Comparison of ENCODE assay signal across 15 cellular contexts in the genomic region with DNA sequence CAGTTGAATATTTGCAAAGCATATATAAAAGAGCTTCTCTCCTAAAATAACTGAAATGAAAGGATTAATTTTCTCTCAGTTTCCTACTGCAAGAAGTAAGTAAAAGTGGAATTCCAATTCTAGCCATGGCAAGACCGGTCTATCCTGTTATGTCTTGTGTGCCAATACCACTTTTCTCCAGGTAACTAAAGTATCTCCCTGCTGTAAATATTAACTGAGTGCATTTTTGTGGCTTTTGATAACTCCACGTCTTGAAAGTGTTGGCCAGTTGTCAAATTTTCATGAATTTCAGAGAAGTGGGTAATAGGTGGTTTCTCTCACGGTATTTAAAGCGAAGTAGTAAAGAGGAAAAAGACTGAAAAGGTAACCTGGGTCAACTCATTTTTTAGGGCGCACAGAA.
DNase-seq lines count a peak whose midpoint lies in the region; ATAC-seq and TF ChIP-seq lines count a peak whose summit lies in the region.
"Had no signal": no experiment of that assay in that cellular context is flagged by ENCODE, and none has a peak within 500 bp of the region (broad histone marks: within the 10 kb centered on the region; RNA-seq: fewer than 3 reads in every experiment).

No MANE protein-coding gene starts in this region.

- ATAC-seq in HG02623 (IDR thresholded peaks at IDR 0.05; ENCODE audit: unreplicated experiment), result no peak
- no peak for ATAC-seq in GM19397 (IDR thresholded peaks at IDR 0.05; ENCODE audit: unreplicated experiment)
- ATAC-seq in sciatic nerve, result no peak
- ATAC-seq: activated naive CD8-positive, alpha-beta T cell treated with anti-CD3 and anti-CD28 coated beads, Interleukin-2, amount 50 U/mL, for 24 hours; activated T-cell treated with anti-CD3 and anti-CD28 coated beads, Interleukin-2, amount 50 U/mL, for 72 hours; gastrocnemius medialis had no signal

- TF ChIP-seq CTCF in prostate gland (IDR thresholded peaks at IDR 0.05), result peak in 1 of 4 experiments; percentile 5
- no peak for TF ChIP-seq CTCF in tibial nerve (IDR thresholded peaks at IDR 0.05)

- TF ChIP-seq POLR2A in prostate gland (IDR thresholded peaks at IDR 0.05) (no peak), tibial nerve (IDR thresholded peaks at IDR 0.05) (no peak)

- H3K27ac ChIP-seq in prostate gland (peak overlapping the region; percentile 67 to 69), tibial nerve (no peak overlapping the region)

- H3K36me3 ChIP-seq in prostate gland (no peaks in the 10 kb centered on the region), tibial nerve (no peaks in the 10 kb centered on the region)
- H3K36me3 ChIP-seq: gastrocnemius medialis had no signal

- no peaks in the 10 kb centered on the region for H3K27me3 ChIP-seq in prostate gland (replicated peaks; ENCODE audit: insufficient read depth)
- H3K27me3 ChIP-seq in tibial nerve, result no peaks in the 10 kb centered on the region
- H3K27me3 ChIP-seq: gastrocnemius medialis had no signal

- H3K4me3 ChIP-seq in prostate gland, result no peak overlapping the region
- no peak overlapping the region for H3K4me3 ChIP-seq in tibial nerve
- H3K4me3 ChIP-seq: gastrocnemius medialis had no signal

- H3K9me3 ChIP-seq in prostate gland, result no peaks in the 10 kb centered on the region
- H3K9me3 ChIP-seq in tibial nerve, result no peaks in the 10 kb centered on the region
- H3K9me3 ChIP-seq: gastrocnemius medialis had no signal

- intact Hi-C loops in prostate gland (cut with DNase I) (no loop called here), sciatic nerve (cut with DNase I) (no loop called here)

- 42% methylated on average over 5 of the region's 5 CpGs for WGBS in prostate gland
- 86 to 87% methylated on average over 5 of the region's 5 CpGs for WGBS in tibial nerve, 2 donors

- H3K4me1 ChIP-seq in prostate gland (replicated peaks) (peaks cover 12% of the 10 kb centered on the region), tibial nerve (no peaks in the 10 kb centered on the region)

- DNase-seq in DMS53 (lab: John Stamatoyannopoulos, UW) (peak; percentile 74), NCI-H226 (peak; percentile 64), glomerular visceral epithelial cell (ENCODE audit: extremely low spot score) (peak; percentile 74), prostate gland (ENCODE audit: low spot score) (peak; percentile 80), tibial nerve (ENCODE audit: low spot score in 2 of 2) (no peak), sciatic nerve (ENCODE audit: low spot score) (no peak)
- DNase-seq: activated CD4-positive, alpha-beta T cell treated with anti-CD3 and anti-CD28 coated beads, Interleukin-2, amount 50 U/mL, for 48 hours; activated naive CD8-positive, alpha-beta T cell treated with anti-CD3 and anti-CD28 coated beads, Interleukin-2, amount 50 U/mL, for 24 hours; activated T-cell treated with anti-CD3 and anti-CD28 coated beads, Interleukin-2, amount 50 U/mL, for 72 hours; gastrocnemius medialis; Karpas-422; NCI-H524 treated with DMSO at 0.1 percent for 48 hours; stimulated activated naive CD4-positive, alpha-beta T cell had no signal

- no peak for TF ChIP-seq EP300 in tibial nerve (IDR thresholded peaks at IDR 0.05)

Comparison
In these comparisons a context has a peak if more than half of its experiments do, and no peak if none do; other contexts are left out.
1. DNase-seq: peak in DMS53 (single experiment), NCI-H226 (single experiment), glomerular visceral epithelial cell (single experiment) and prostate gland (single experiment); none in tibial nerve (0 of 2) and sciatic nerve (single experiment).
2. H3K27ac ChIP-seq: peak in prostate gland (2 of 2); none in tibial nerve (0 of 4).